ENCODE assay signal across 26 cellular contexts in the genomic region with DNA sequence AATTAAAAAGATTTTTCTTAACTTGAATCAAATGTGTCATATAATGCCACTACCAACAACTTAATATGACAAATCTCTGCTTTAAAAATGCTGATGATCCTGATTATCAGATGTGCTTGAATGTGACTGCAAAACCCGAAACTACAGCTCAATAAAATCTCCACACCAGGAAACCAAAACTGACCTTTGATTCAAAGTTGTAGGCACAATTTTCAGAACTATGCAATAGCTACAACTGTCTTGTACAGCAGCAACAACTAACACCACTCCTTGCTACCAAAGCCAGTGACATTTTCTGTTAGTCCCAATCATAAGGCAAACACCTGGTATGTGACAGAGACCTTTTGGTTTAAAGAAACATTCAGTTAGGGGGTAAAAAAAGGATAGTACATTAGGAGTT.
"Had no signal": no experiment of that assay in that cellular context is flagged by ENCODE, and none has a peak within 500 bp of the region (broad histone marks: within the 10 kb centered on the region; RNA-seq: fewer than 3 reads in every experiment).

No MANE protein-coding gene starts in this region.

- H3K4me3 Mint-ChIP-seq: naive thymus-derived CD4-positive, alpha-beta T cell; natural killer cell treated with Interleukin-12 subunit alpha and Interleukin-12 subunit beta and Interleukin-15 and Interleukin-18, amount 100 ng/mL, for 72 hours; stimulated activated memory B cell treated with anti-CD40 and anti-IgM and Interleukin-4, amounts not matched to agents 10 μg/mL and 1 μg/mL and 100 μg/mL, for 72 hours; stimulated activated naive CD8-positive, alpha-beta T cell treated with anti-CD3 and anti-CD28 coated beads, Interleukin-15, amount 100 ng/mL, for 72 hours had no signal

- H3K36me3 ChIP-seq: ovary, prostate gland, vagina had no signal

- FAIRE-seq: keratinocyte had no signal

- H3K9me3 ChIP-seq: ovary, prostate gland, sigmoid colon, upper lobe of left lung, vagina had no signal

- H3K4me3 ChIP-seq: heart left ventricle, left ventricle myocardium inferior, lung, ovary, prostate gland, sigmoid colon, smooth muscle cell, tibial nerve, upper lobe of left lung, vagina had no signal

- H3K4me2 ChIP-seq: smooth muscle cell had no signal

- DNase-seq: glutamatergic neuron; heart left ventricle; kidney glomerular epithelial cell; left cardiac atrium; left ventricle myocardium inferior; naive thymus-derived CD4-positive, alpha-beta T cell; ovary; retina; right cardiac atrium; sigmoid colon; stimulated activated CD4-positive, alpha-beta T cell treated with anti-CD3 and anti-CD28 coated beads, Interleukin-1b, Interleukin-23, amount 100 ng/mL, for 48 hours; stimulated activated CD4-positive, alpha-beta T cell treated with anti-CD3 and anti-CD28 coated beads, Interleukin-2, amount 100 ng/mL, for 48 hours; stimulated activated CD4-positive, alpha-beta T cell treated with anti-CD3 and anti-CD28 coated beads, Interleukin-4, amount 100 ng/mL, for 4 hours; stimulated activated CD8-positive, alpha-beta memory T cell treated with anti-CD3 and anti-CD28 coated beads, Interleukin-4, amount 100 ng/mL, for 48 hours; stimulated activated naive CD4-positive, alpha-beta T cell treated with Interleukin-2 at 50 U/mL for 16 hours; stimulated activated naive CD8-positive, alpha-beta T cell treated with anti-CD3 and anti-CD28 coated beads, Interleukin-15, amount 100 ng/mL, for 72 hours; substantia nigra; upper lobe of left lung had no signal

- H3K27me3 Mint-ChIP-seq: naive thymus-derived CD4-positive, alpha-beta T cell; natural killer cell treated with Interleukin-12 subunit alpha and Interleukin-12 subunit beta and Interleukin-15 and Interleukin-18, amount 100 ng/mL, for 72 hours; stimulated activated memory B cell treated with anti-CD40 and anti-IgM and Interleukin-4, amounts not matched to agents 10 μg/mL and 1 μg/mL and 100 μg/mL, for 72 hours; stimulated activated naive CD8-positive, alpha-beta T cell treated with anti-CD3 and anti-CD28 coated beads, Interleukin-15, amount 100 ng/mL, for 72 hours had no signal

- H3K4me1 ChIP-seq: heart left ventricle, left ventricle myocardium inferior, prostate gland, sigmoid colon, tibial nerve, vagina had no signal

- H3K27ac Mint-ChIP-seq: naive thymus-derived CD4-positive, alpha-beta T cell; natural killer cell treated with Interleukin-12 subunit alpha and Interleukin-12 subunit beta and Interleukin-15 and Interleukin-18, amount 100 ng/mL, for 72 hours; stimulated activated naive CD8-positive, alpha-beta T cell treated with anti-CD3 and anti-CD28 coated beads, Interleukin-15, amount 100 ng/mL, for 72 hours had no signal

- H3K27ac ChIP-seq: heart left ventricle, left ventricle myocardium inferior, ovary, prostate gland, sigmoid colon, tibial nerve, upper lobe of left lung, vagina had no signal

- ATAC-seq: heart left ventricle; left cardiac atrium; naive thymus-derived CD4-positive, alpha-beta T cell; natural killer cell treated with Interleukin-12 subunit alpha and Interleukin-12 subunit beta and Interleukin-15 and Interleukin-18, amount 100 ng/mL, for 72 hours; right cardiac atrium; stimulated activated memory B cell treated with anti-CD40 and anti-IgM and Interleukin-4, amounts not matched to agents 10 μg/mL and 1 μg/mL and 100 μg/mL, for 72 hours; stimulated activated naive CD8-positive, alpha-beta T cell treated with anti-CD3 and anti-CD28 coated beads, Interleukin-15, amount 100 ng/mL, for 72 hours had no signal

- H3K27me3 ChIP-seq: heart left ventricle, ovary, sigmoid colon, tibial nerve, upper lobe of left lung, vagina had no signal
